1 cellular context compared by ENCODE assay signal in genomic region chr15:38904298-38904697, GRCh38.
TF ChIP-seq lines count a peak whose summit lies in the region.

No MANE protein-coding gene starts in this region.

TF ChIP-seq in H1, 55 proteins besides CTCF, POLR2A, EP300 and RAD21:
- no peak for TF ChIP-seq BCL11A (IDR thresholded peaks at IDR 0.05; ENCODE audit: low read depth in 2 of 2, low read length in 2 of 2)
- TF ChIP-seq SP1 (IDR thresholded peaks at IDR 0.05; ENCODE audit: low read depth, low read length) = no peak
- no peak for TF ChIP-seq POU5F1 (IDR thresholded peaks at IDR 0.05; ENCODE audit: low read depth, low read length)
- no peak for TF ChIP-seq KDM1A (IDR thresholded peaks at IDR 0.05; ENCODE audit: borderline replicate concordance, low read length)
- no peak for TF ChIP-seq KDM4A (IDR thresholded peaks at IDR 0.05; ENCODE audit: low read depth, low read length, severe bottlenecking)
- TF ChIP-seq TAF7 (optimal IDR thresholded peaks at IDR 0.05; ENCODE audit: borderline replicate concordance, low read depth, low read length) = no peak
- TF ChIP-seq MAFK (IDR thresholded peaks at IDR 0.05; ENCODE audit: low read depth, low read length) = no peak
- TF ChIP-seq BACH1 (IDR thresholded peaks at IDR 0.05; ENCODE audit: low read length) = no peak
- no peak for TF ChIP-seq SIX5 (IDR thresholded peaks at IDR 0.05; ENCODE audit: low read depth, low read length)
